9 cellular contexts compared by ENCODE assay signal in genomic region chr22:29994941-29995340, GRCh38.
A peak's percentile ranks its signal among the peaks of the same experiment; 100 is the strongest.
DNase-seq lines count a peak whose midpoint lies in the region; ATAC-seq and TF ChIP-seq lines count a peak whose summit lies in the region.
"Had no signal": no experiment of that assay in that cellular context is flagged by ENCODE, and none has a peak within 500 bp of the region (broad histone marks: within the 10 kb centered on the region; RNA-seq: fewer than 3 reads in every experiment).

No MANE protein-coding gene starts in this region.

- no peak overlapping the region for H3K4me3 ChIP-seq in spleen

- peak overlapping the region; percentile 23 for H3K27ac Mint-ChIP-seq in T-helper 2 cell treated with Interferon-gamma antibody and Interleukin-4, amounts not matched to agents 5 μg/mL and 100 μg/mL, for 36 hours
- no peak overlapping the region for H3K27ac Mint-ChIP-seq in activated CD4-positive, alpha-beta T cell treated with anti-CD3 and anti-CD28 coated beads for 36 hours

- no peak overlapping the region for H3K4me3 Mint-ChIP-seq in T-helper 2 cell treated with Interferon-gamma antibody and Interleukin-4, amounts not matched to agents 5 μg/mL and 100 μg/mL, for 36 hours
- no peak overlapping the region for H3K4me3 Mint-ChIP-seq in activated CD4-positive, alpha-beta T cell treated with anti-CD3 and anti-CD28 coated beads for 36 hours

- H3K27ac ChIP-seq in spleen = peak overlapping the region in 6 of 8 donors; percentile 32 to 56 (median 47)

- DNase-seq in NCI-H510A treated with DMSO at 0.1 percent for 48 hours (lab: John Stamatoyannopoulos, UW) (peak; percentile 33), NCI-H510A (lab: John Stamatoyannopoulos, UW) (no peak), left cardiac atrium (no peak), spleen (no peak), GM20000 (ENCODE audit: low spot score) (no peak), posterior cingulate gyrus (no peak)
- DNase-seq in T-helper 2 cell treated with Interferon-gamma antibody and Interleukin-4, amounts not matched to agents 5 μg/mL and 100 μg/mL, for 36 hours (ENCODE audit: low spot score) = no peak
- no peak for DNase-seq in activated CD4-positive, alpha-beta T cell treated with anti-CD3 and anti-CD28 coated beads for 36 hours
- DNase-seq: substantia nigra had no signal

- peak; percentile 41 to 72 for ATAC-seq in left cardiac atrium
- no peak for ATAC-seq in activated CD4-positive, alpha-beta T cell treated with anti-CD3 and anti-CD28 coated beads for 36 hours

- TF ChIP-seq CTCF in spleen (IDR thresholded peaks at IDR 0.05 in 8 of 11, conservative IDR thresholded peaks at IDR 0.05 in 3 of 11) (no peak), GM20000 (IDR thresholded peaks at IDR 0.05; ENCODE audit: extremely low read depth, missing control alignments) (no peak)

- 30 to 55% (median 35%) methylated on average over 3 of the region's 3 CpGs for WGBS in spleen, 5 donors

- peaks cover 4% of the 10 kb centered on the region for H3K4me1 Mint-ChIP-seq in T-helper 2 cell treated with Interferon-gamma antibody and Interleukin-4, amounts not matched to agents 5 μg/mL and 100 μg/mL, for 36 hours (ENCODE audit: low read depth)
- peaks cover 14% of the 10 kb centered on the region for H3K4me1 Mint-ChIP-seq in activated CD4-positive, alpha-beta T cell treated with anti-CD3 and anti-CD28 coated beads for 36 hours

- H3K27me3 ChIP-seq in spleen (replicated peaks in 1 of 7) = no peaks in the 10 kb centered on the region

- H3K4me1 ChIP-seq in spleen = peaks cover 0 to 41% (median 6%) of the 10 kb centered on the region in 6 donors

- POLR2A ChIA-PET in activated CD4-positive, alpha-beta T cell treated with anti-CD3 and anti-CD28 coated beads for 36 hours (lab: Charles Lee) = no interaction called here

- H3K36me3 Mint-ChIP-seq in T-helper 2 cell treated with Interferon-gamma antibody and Interleukin-4, amounts not matched to agents 5 μg/mL and 100 μg/mL, for 36 hours (ENCODE audit: low read depth) = peaks cover 19% of the 10 kb centered on the region
- H3K36me3 Mint-ChIP-seq in activated CD4-positive, alpha-beta T cell treated with anti-CD3 and anti-CD28 coated beads for 36 hours (ENCODE audit: low read depth) = peaks cover 5% of the 10 kb centered on the region

- H3K9me3 Mint-ChIP-seq in T-helper 2 cell treated with Interferon-gamma antibody and Interleukin-4, amounts not matched to agents 5 μg/mL and 100 μg/mL, for 36 hours = no peaks in the 10 kb centered on the region
- no peaks in the 10 kb centered on the region for H3K9me3 Mint-ChIP-seq in activated CD4-positive, alpha-beta T cell treated with anti-CD3 and anti-CD28 coated beads for 36 hours (ENCODE audit: low read depth)

- intact Hi-C loops in left cardiac atrium (cut with DNase I) (no loop called here), spleen (cut with DNase I; ENCODE audit: low total_unique reads) (no loop called here), posterior cingulate gyrus (cut with DNase I) (no loop called here)
- intact Hi-C loops in activated CD4-positive, alpha-beta T cell treated with anti-CD3 and anti-CD28 coated beads for 36 hours (cut with DNase I, micrococcal nuclease) = loop anchor here in 1 of 2 experiments (10.0 kb wide), 1 partner anchor 60 kb away; no protein-coding TSS in a partner anchor

- no peak for TF ChIP-seq POLR2A in spleen (IDR thresholded peaks at IDR 0.05)

- H3K9me3 ChIP-seq in spleen = no peaks in the 10 kb centered on the region

- no peaks in the 10 kb centered on the region for H3K27me3 Mint-ChIP-seq in T-helper 2 cell treated with Interferon-gamma antibody and Interleukin-4, amounts not matched to agents 5 μg/mL and 100 μg/mL, for 36 hours (ENCODE audit: low read depth)
- H3K27me3 Mint-ChIP-seq in activated CD4-positive, alpha-beta T cell treated with anti-CD3 and anti-CD28 coated beads for 36 hours = no peaks in the 10 kb centered on the region

- CTCF ChIA-PET in activated CD4-positive, alpha-beta T cell treated with anti-CD3 and anti-CD28 coated beads for 36 hours (lab: Charles Lee) = interaction anchor here (0.6 to 3.1 kb wide), 4 partner anchors 10 to 94 kb away, joined by 3 to 21 read pairs (median 7); no protein-coding TSS in a partner anchor

- H3K36me3 ChIP-seq in spleen = peaks cover 6 to 75% (median 29%) of the 10 kb centered on the region in 6 donors
